ENCODE assay signal across 12 cellular contexts in genomic region chr17:50469005-50469605, GRCh38. TPM values are rescaled to one million over a fixed set of nuclear protein-coding genes. Genes with fewer than 3 reads are reported as not detected.
DNase-seq lines count a peak whose midpoint lies in the region; ATAC-seq and TF ChIP-seq lines count a peak whose summit lies in the region.
"Had no signal": no experiment of that assay in that cellular context is flagged by ENCODE, and none has a peak within 500 bp of the region (broad histone marks: within the 10 kb centered on the region; RNA-seq: fewer than 3 reads in every experiment).

No MANE protein-coding gene starts in this region.

- no peaks in the 10 kb centered on the region for H3K4me1 ChIP-seq in ectodermal cell (ENCODE audit: control insufficient read depth, insufficient read depth, low read length)
- H3K4me1 ChIP-seq in mucosa of descending colon (ENCODE audit: low read depth), result peaks cover 41% of the 10 kb centered on the region
- H3K4me1 ChIP-seq in thymus (ENCODE audit: control insufficient read depth, insufficient read depth, low read length), result no peaks in the 10 kb centered on the region

- H3K9me3 ChIP-seq in ectodermal cell (ENCODE audit: control insufficient read depth, low read length) (no peaks in the 10 kb centered on the region), mucosa of descending colon (no peaks in the 10 kb centered on the region), thymus (ENCODE audit: control insufficient read depth) (no peaks in the 10 kb centered on the region)

- H3K4me3 ChIP-seq in ectodermal cell (ENCODE audit: insufficient read depth, low read depth, low read length) (peak overlapping the region; percentile 22), mucosa of descending colon (no peak overlapping the region), thymus (ENCODE audit: low read length) (peak overlapping the region; percentile 23)

- no peak overlapping the region for H3K27ac Mint-ChIP-seq in chondrocyte (ENCODE audit: unreplicated experiment)

- WGBS in ectodermal cell, 2 experiments, result 37 to 38% methylated on average over 51 of the region's 51 CpGs
- 13% methylated on average over 51 of the region's 51 CpGs for WGBS in thymus

- TF ChIP-seq CTCF in mucosa of descending colon (IDR thresholded peaks at IDR 0.05), result no peak
- no peak for TF ChIP-seq CTCF in chondrocyte (IDR thresholded peaks at IDR 0.05)

- H3K27ac ChIP-seq in ectodermal cell (ENCODE audit: insufficient read depth, low read depth, low read length, poor library complexity, severe bottlenecking) (no peak overlapping the region), thymus (ENCODE audit: low read depth) (no peak overlapping the region)
- H3K27ac ChIP-seq: 22Rv1 had no signal

- H3K36me3 ChIP-seq in ectodermal cell (ENCODE audit: control insufficient read depth, insufficient read depth, low read length) (no peaks in the 10 kb centered on the region), mucosa of descending colon (ENCODE audit: low read depth) (no peaks in the 10 kb centered on the region), thymus (ENCODE audit: control insufficient read depth, insufficient read depth) (no peaks in the 10 kb centered on the region)

- H3K27me3 ChIP-seq in ectodermal cell (ENCODE audit: control insufficient read depth, insufficient read depth, low read length, poor library complexity, severe bottlenecking) (peaks cover 36% of the 10 kb centered on the region), thymus (ENCODE audit: control insufficient read depth, insufficient read depth) (peaks cover 19% of the 10 kb centered on the region)

- no peak for ATAC-seq in mucosa of descending colon
- ATAC-seq: left colon had no signal

- DNase-seq in NCI-H146 (lab: John Stamatoyannopoulos, UW) (peak; percentile 12), NCI-H146 treated with DMSO at 0.1 percent for 48 hours (lab: John Stamatoyannopoulos, UW; ENCODE audit: unreplicated experiment) (no peak), mucosa of descending colon (peak in 2 of 3 donors; percentile 23 to 57), chondrocyte (ENCODE audit: low spot score) (no peak)
- no peak for DNase-seq in activated CD8-positive, alpha-beta memory T cell treated with anti-CD3 and anti-CD28 coated beads, Interleukin-2, amount 50 U/mL, for 48 hours
- no peak for DNase-seq in stimulated activated naive CD4-positive, alpha-beta T cell (lab: John Stamatoyannopoulos, UW)
- DNase-seq: activated CD4-positive, alpha-beta T cell treated with anti-CD3 and anti-CD28 coated beads for 4 hours; NCI-H1092 treated with DMSO at 0.1 percent for 48 hours had no signal

- intact Hi-C loops in mucosa of descending colon (cut with DNase I, micrococcal nuclease), result no loop called here

- peaks cover 2% of the 10 kb centered on the region for H3K27me3 Mint-ChIP-seq in chondrocyte (ENCODE audit: low read depth)

- H3K4me1 Mint-ChIP-seq in chondrocyte (ENCODE audit: low read depth), result peaks cover 3% of the 10 kb centered on the region

- no peaks in the 10 kb centered on the region for H3K9me3 Mint-ChIP-seq in chondrocyte (ENCODE audit: low read depth)

- peaks cover 2% of the 10 kb centered on the region for H3K36me3 Mint-ChIP-seq in chondrocyte (ENCODE audit: low read depth)

- H3K4me3 Mint-ChIP-seq in chondrocyte (ENCODE audit: unreplicated experiment), result no peak overlapping the region

RNA-seq across cellular contexts. Expression of gene CHAD, which starts 0.4 kb away (rescaled TPM):
- not detected for polyA plus RNA-seq in ectodermal cell (2013, experiment 1 of 4)
- polyA plus RNA-seq in ectodermal cell (2013, experiment 2 of 4), result not detected
- not detected for polyA plus RNA-seq in ectodermal cell (2013, experiment 3 of 4)
- polyA plus RNA-seq in ectodermal cell (2013, experiment 4 of 4), result not detected
- total RNA-seq in mucosa of descending colon, result 10 to 100 TPM in 1 of 3 donors, 1 to 10 TPM in 2; 4.6 to 15.3 (median 5.8) TPM
- 0.37 TPM for polyA plus RNA-seq in thymus
- 0.12 TPM in 1 of 3 replicates, not detected in the others for total RNA-seq in chondrocyte

RNA-seq across cellular contexts. Expression of gene RSAD1, which starts 9.6 kb away (rescaled TPM):
- polyA plus RNA-seq in ectodermal cell (2013, experiment 1 of 4), result 20.8 TPM
- 17.6 TPM for polyA plus RNA-seq in ectodermal cell (2013, experiment 2 of 4)
- polyA plus RNA-seq in ectodermal cell (2013, experiment 3 of 4), result 17.8 TPM
- polyA plus RNA-seq in ectodermal cell (2013, experiment 4 of 4), result 18.2 TPM
- 10 to 100 TPM; 35.9 to 38.2 (median 37.7) TPM for total RNA-seq in mucosa of descending colon
- polyA plus RNA-seq in thymus, result 36.4 TPM
- 28.6 to 33.4 TPM (median 29.8 TPM) in 3 replicates for total RNA-seq in chondrocyte

RNA-seq across cellular contexts. Expression of gene MYCBPAP, which starts 39.1 kb away (rescaled TPM):
- polyA plus RNA-seq in ectodermal cell (2013, experiment 1 of 4), result 5.0 TPM
- polyA plus RNA-seq in ectodermal cell (2013, experiment 2 of 4), result 2.6 TPM
- 2.8 TPM for polyA plus RNA-seq in ectodermal cell (2013, experiment 3 of 4)
- polyA plus RNA-seq in ectodermal cell (2013, experiment 4 of 4), result 2.7 TPM
- total RNA-seq in mucosa of descending colon, result 1 to 10 TPM; 1.6 to 3.4 (median 2.4) TPM
- 1.5 TPM for polyA plus RNA-seq in thymus
- total RNA-seq in chondrocyte, result 0.99 to 1.2 TPM (median 1.00 TPM) in 3 replicates

RNA-seq across cellular contexts. Expression of gene ACSF2, which starts 43.1 kb away (rescaled TPM):
- polyA plus RNA-seq in ectodermal cell (2013, experiment 1 of 4), result 17.6 TPM
- 15.0 TPM for polyA plus RNA-seq in ectodermal cell (2013, experiment 2 of 4)
- 14.9 TPM for polyA plus RNA-seq in ectodermal cell (2013, experiment 3 of 4)
- polyA plus RNA-seq in ectodermal cell (2013, experiment 4 of 4), result 21.0 TPM
- total RNA-seq in mucosa of descending colon (100 to 1,000 TPM in 1 of 3 donors, 10 to 100 TPM in 2; 79.7 to 246 (median 99.4) TPM), chondrocyte (17.4 to 22.5 TPM (median 19.9 TPM) in 3 replicates)
- polyA plus RNA-seq in thymus, result 41.6 TPM

Comparison
In these comparisons a context has a peak if more than half of its experiments do, and no peak if none do; other contexts are left out.
1. DNase-seq: peak in NCI-H146 (single experiment) and mucosa of descending colon (2 of 3); none in NCI-H146 treated with DMSO at 0.1 percent for 48 hours (single experiment), activated CD8-positive, alpha-beta memory T cell treated with anti-CD3 and anti-CD28 coated beads, Interleukin-2, amount 50 U/mL, for 48 hours (single experiment), stimulated activated naive CD4-positive, alpha-beta T cell (0 of 6) and chondrocyte (single experiment).